8 cellular contexts compared by ENCODE assay signal in the genomic region with DNA sequence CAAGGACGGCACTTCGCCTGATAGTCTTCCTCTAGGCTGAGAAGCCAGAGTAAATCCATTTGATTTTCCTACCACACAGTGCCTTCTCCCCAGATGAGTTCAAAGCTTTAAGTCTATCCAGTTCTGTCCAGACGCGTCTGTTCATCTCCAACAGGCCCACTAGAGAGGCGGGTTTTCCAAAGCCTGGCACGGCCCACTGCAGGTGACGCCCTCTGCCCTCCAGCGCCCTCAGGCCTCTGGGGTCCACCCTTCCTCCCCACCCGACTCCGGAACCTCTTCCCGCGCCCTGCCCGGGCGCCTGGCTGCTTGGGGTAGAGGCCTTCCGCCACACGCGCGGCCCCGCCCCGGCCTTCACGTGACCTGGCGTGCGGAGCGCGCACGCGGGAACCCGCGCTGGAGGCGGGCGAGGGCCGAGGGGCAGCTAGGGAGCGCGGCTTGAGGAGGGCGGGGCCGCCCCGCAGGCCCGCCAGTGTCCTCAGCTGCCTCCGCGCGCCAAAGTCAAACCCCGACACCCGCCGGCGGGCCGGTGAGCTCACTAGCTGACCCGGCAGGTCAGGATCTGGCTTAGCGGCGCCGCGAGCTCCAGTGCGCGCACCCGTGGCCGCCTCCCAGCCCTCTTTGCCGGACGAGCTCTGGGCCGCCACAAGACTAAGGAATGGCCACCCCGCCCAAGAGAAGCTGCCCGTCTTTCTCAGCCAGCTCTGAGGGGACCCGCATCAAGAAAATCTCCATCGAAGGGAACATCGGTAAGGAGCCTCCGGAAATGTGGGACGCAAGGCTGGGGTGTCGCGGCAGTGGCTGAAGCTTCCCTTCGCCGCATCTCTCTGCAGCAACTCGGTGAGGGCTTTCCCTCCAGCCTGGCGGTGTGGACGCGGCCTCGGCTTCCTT.
DNase-seq lines count a peak whose midpoint lies in the region; ATAC-seq and TF ChIP-seq lines count a peak whose summit lies in the region.

A gene (plus strand): TSS at position 469 of the 888 bp plus-strand sequence. CDS start 187 bp downstream, at position 656.

- no peaks in the 10 kb centered on the region for H3K27me3 ChIP-seq in mucosa of rectum (ENCODE audit: control insufficient read depth in 2 of 2, insufficient read depth in 2 of 2, low read length in 2 of 2)

- peaks cover 1 to 6% of the 10 kb centered on the region in 2 donors for H3K36me3 ChIP-seq in mucosa of rectum (ENCODE audit: control insufficient read depth in 2 of 2, insufficient read depth in 2 of 2, low read length in 2 of 2)

- H3K4me3 ChIP-seq in mucosa of rectum (ENCODE audit: low read length in 2 of 2): peak within 1 kb of the TSS; percentile 81 to 83

- peak; percentile 92 for TF ChIP-seq POLR2A in erythroblast (IDR thresholded peaks at IDR 0.05; ENCODE audit: low read length)

- H3K4me1 ChIP-seq in mucosa of rectum (ENCODE audit: control insufficient read depth in 2 of 2, insufficient read depth in 2 of 2, low read length in 2 of 2): peaks cover 4 to 10% of the 10 kb centered on the region in 2 donors

- peak; percentile 40 for DNase-seq in DMS114 treated with DMSO at 0.1 percent for 48 hours (lab: John Stamatoyannopoulos, UW; ENCODE audit: unreplicated experiment)
- DNase-seq in HuH-7.5 (ENCODE audit: low spot score): peak; percentile 64
- DNase-seq in OCI-M1 (lab: John Stamatoyannopoulos, UW): peak; percentile 95
- peak; percentile 90 for DNase-seq in activated T-cell treated with anti-CD3 and anti-CD28 coated beads for 48 hours (ENCODE audit: low read depth)
- DNase-seq in erythroblast (lab: John Stamatoyannopoulos, UW): peak; percentile 95 to 96
- peak; percentile 54 to 68 for DNase-seq in stimulated activated CD8-positive, alpha-beta memory T cell treated with anti-CD3 and anti-CD28 coated beads, Interleukin-4, amount 100 ng/mL, for 4 hours (ENCODE audit: low read depth in 2 of 2, low spot score in 1 of 2)

- H3K9me3 ChIP-seq in mucosa of rectum (ENCODE audit: control insufficient read depth in 2 of 2, low read length in 2 of 2): no peaks in the 10 kb centered on the region

- H3K27ac ChIP-seq in mucosa of rectum (ENCODE audit: low read depth in 2 of 2, low read length in 2 of 2): peak within 1 kb of the TSS; percentile 85 to 89

- H3K9ac ChIP-seq in mucosa of rectum (ENCODE audit: low read depth in 1 of 2, low read length in 2 of 2): peak within 1 kb of the TSS; percentile 78 to 81

- peak; percentile 81 for ATAC-seq in GM21528 (IDR thresholded peaks at IDR 0.05; ENCODE audit: low FRiP score, unreplicated experiment)

Comparison
In these comparisons a context has a peak if more than half of its experiments do, and no peak if none do; other contexts are left out.
1. Peak in every context shown above with its lines: DNase-seq, ATAC-seq, H3K4me3 ChIP-seq and H3K27ac ChIP-seq.
2. DNase-seq: peak in every context shown above with its lines; median percentile 96 in erythroblast; 95 in OCI-M1; 90 in activated T-cell treated with anti-CD3 and anti-CD28 coated beads for 48 hours; 64 in HuH-7.5; 61 in stimulated activated CD8-positive, alpha-beta memory T cell treated with anti-CD3 and anti-CD28 coated beads, Interleukin-4, amount 100 ng/mL, for 4 hours; 40 in DMS114 treated with DMSO at 0.1 percent for 48 hours.